16 cellular contexts compared by ENCODE assay signal in genomic region chr10:4647138-4647785, GRCh38.
DNase-seq lines count a peak whose midpoint lies in the region; ATAC-seq and TF ChIP-seq lines count a peak whose summit lies in the region.
"Had no signal": no experiment of that assay in that cellular context is flagged by ENCODE, and none has a peak within 500 bp of the region (broad histone marks: within the 10 kb centered on the region; RNA-seq: fewer than 3 reads in every experiment).

No MANE protein-coding gene starts in this region.

- no peak for ATAC-seq in Right ventricle myocardium superior (ENCODE audit: poor library complexity)
- ATAC-seq in GM21360 (IDR thresholded peaks at IDR 0.05; ENCODE audit: unreplicated experiment) = no peak

- no peaks in the 10 kb centered on the region for H3K9me3 ChIP-seq in left ventricle myocardium inferior (replicated peaks)
- H3K9me3 ChIP-seq: MG63, Peyer's patch had no signal

- TF ChIP-seq CTCF in left ventricle myocardium inferior (IDR thresholded peaks at IDR 0.05; ENCODE audit: borderline replicate concordance) = no peak
- TF ChIP-seq CTCF in chondrocyte (IDR thresholded peaks at IDR 0.05) = no peak

- peak overlapping the region; percentile 39 for H3K27ac ChIP-seq in left ventricle myocardium inferior (replicated peaks)
- H3K27ac ChIP-seq: Peyer's patch had no signal

- no peaks in the 10 kb centered on the region for H3K27me3 Mint-ChIP-seq in chondrocyte (ENCODE audit: low read depth)
- peaks cover 2% of the 10 kb centered on the region for H3K27me3 Mint-ChIP-seq in activated T-cell treated with anti-CD3 and anti-CD28 coated beads, Interleukin-2, amount 50 U/mL, for 24 hours

- no peaks in the 10 kb centered on the region for H3K36me3 ChIP-seq in left ventricle myocardium inferior
- H3K36me3 ChIP-seq: MG63, Peyer's patch had no signal

- no peak overlapping the region for H3K4me3 Mint-ChIP-seq in chondrocyte (ENCODE audit: unreplicated experiment)
- H3K4me3 Mint-ChIP-seq in activated T-cell treated with anti-CD3 and anti-CD28 coated beads, Interleukin-2, amount 50 U/mL, for 24 hours = no peak overlapping the region

- no peaks in the 10 kb centered on the region for H3K9me3 Mint-ChIP-seq in chondrocyte (ENCODE audit: low read depth)
- H3K9me3 Mint-ChIP-seq in activated T-cell treated with anti-CD3 and anti-CD28 coated beads, Interleukin-2, amount 50 U/mL, for 24 hours = no peaks in the 10 kb centered on the region

- no peak overlapping the region for H3K4me3 ChIP-seq in left ventricle myocardium inferior
- H3K4me3 ChIP-seq: MG63, Peyer's patch had no signal

- H3K36me3 Mint-ChIP-seq in chondrocyte (ENCODE audit: low read depth) = no peaks in the 10 kb centered on the region
- no peaks in the 10 kb centered on the region for H3K36me3 Mint-ChIP-seq in activated T-cell treated with anti-CD3 and anti-CD28 coated beads, Interleukin-2, amount 50 U/mL, for 24 hours (ENCODE audit: low read depth)

- H3K4me1 Mint-ChIP-seq in chondrocyte (ENCODE audit: low read depth) = peaks cover 47% of the 10 kb centered on the region
- H3K4me1 Mint-ChIP-seq in activated T-cell treated with anti-CD3 and anti-CD28 coated beads, Interleukin-2, amount 50 U/mL, for 24 hours (ENCODE audit: low read depth) = peaks cover 28% of the 10 kb centered on the region

- no peak for DNase-seq in left ventricle myocardium inferior
- DNase-seq in Right ventricle myocardium superior = no peak
- no peak for DNase-seq in chondrocyte (ENCODE audit: low spot score)
- peak; percentile 45 for DNase-seq in myocyte (ENCODE audit: low read depth)
- no peak for DNase-seq in head of caudate nucleus
- DNase-seq in activated T-cell treated with anti-CD3 and anti-CD28 coated beads, Interleukin-2, amount 50 U/mL, for 24 hours = no peak
- no peak for DNase-seq in NCI-H1048 (lab: John Stamatoyannopoulos, UW)
- DNase-seq: GOT3, KG1, MG63, NCI-H1105, NCI-H187, NCI-H82, Peyer's patch, SIG-M5 had no signal

- no peaks in the 10 kb centered on the region for H3K27me3 ChIP-seq in left ventricle myocardium inferior (ENCODE audit: low read depth)
- H3K27me3 ChIP-seq: MG63, Peyer's patch had no signal

- peaks cover 46% of the 10 kb centered on the region for H3K4me1 ChIP-seq in left ventricle myocardium inferior
- H3K4me1 ChIP-seq: Peyer's patch had no signal

- peak overlapping the region; percentile 92 for H3K27ac Mint-ChIP-seq in chondrocyte (ENCODE audit: unreplicated experiment)
- H3K27ac Mint-ChIP-seq in activated T-cell treated with anti-CD3 and anti-CD28 coated beads, Interleukin-2, amount 50 U/mL, for 24 hours = no peak overlapping the region

- intact Hi-C loops in left ventricle myocardium inferior (cut with micrococcal nuclease) = no loop called here
- intact Hi-C loops in Right ventricle myocardium superior (cut with DNase I) = no loop called here
- intact Hi-C loops in head of caudate nucleus (cut with DNase I) = no loop called here
